Comparison of ENCODE assay signal across 11 cellular contexts in the genomic region with DNA sequence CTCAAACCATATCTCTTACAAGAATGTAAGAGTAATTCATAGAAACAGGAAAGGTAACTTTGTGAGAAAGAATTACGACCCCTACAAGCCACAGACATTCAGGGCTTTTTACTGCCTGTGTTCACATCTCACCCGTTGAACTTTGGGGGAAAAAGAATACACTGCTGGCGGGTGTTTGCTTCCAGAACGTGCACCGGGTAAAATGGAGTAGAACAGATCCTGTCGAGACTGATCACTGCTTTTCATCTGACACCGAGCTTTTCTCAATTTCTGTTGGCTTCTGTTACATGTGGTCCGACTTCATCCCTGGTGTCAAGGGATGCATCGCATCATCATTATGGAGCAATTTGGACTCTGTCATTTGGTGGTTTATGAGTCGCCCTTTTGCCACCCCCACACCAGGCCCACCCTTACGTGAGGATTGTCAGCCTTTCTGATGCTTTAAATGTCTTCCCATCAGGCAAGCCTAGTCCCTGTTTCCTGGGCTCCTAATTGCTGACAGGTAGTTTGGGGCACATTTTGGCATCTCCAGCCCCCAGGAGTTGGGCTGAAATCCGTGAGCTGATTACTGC.
DNase-seq lines count a peak whose midpoint lies in the region; ATAC-seq and TF ChIP-seq lines count a peak whose summit lies in the region.
"Had no signal": no experiment of that assay in that cellular context is flagged by ENCODE, and none has a peak within 500 bp of the region (broad histone marks: within the 10 kb centered on the region; RNA-seq: fewer than 3 reads in every experiment).

No MANE protein-coding gene starts in this region.

- H2BK15ac ChIP-seq in neuronal stem cell (ENCODE audit: low read length) = no peak overlapping the region

- H3K23ac ChIP-seq in neuronal stem cell (ENCODE audit: low read depth, low read length, poor library complexity) = no peak overlapping the region

- CTCF ChIA-PET in CD8-positive, alpha-beta T cell (lab: Charles Lee) = interaction anchor here (0.6 to 3.7 kb wide), 9 partner anchors 10 to 1672 kb away, joined by 3 to 18 read pairs (median 3); no protein-coding TSS in a partner anchor
- CTCF ChIA-PET in T-cell (lab: Charles Lee) = interaction anchor here (0.9 to 2.0 kb wide), 7 partner anchors 24 to 1797 kb away, joined by 3 to 6 read pairs (median 3); partner anchors contain the start of gene PFDN4 (in 1 of the 2)

- no peaks in the 10 kb centered on the region for H3K27me3 Mint-ChIP-seq in CD8-positive, alpha-beta T cell (ENCODE audit: low read depth)
- no peaks in the 10 kb centered on the region for H3K27me3 Mint-ChIP-seq in T-cell
- no peaks in the 10 kb centered on the region for H3K27me3 Mint-ChIP-seq in activated naive CD8-positive, alpha-beta T cell treated with anti-CD3 and anti-CD28 coated beads, Interleukin-2, amount 50 U/mL, for 24 hours

- H3K9me3 Mint-ChIP-seq in CD8-positive, alpha-beta T cell = peaks cover 21% of the 10 kb centered on the region
- peaks cover 5 to 26% (median 8%) of the 10 kb centered on the region in 3 donors for H3K9me3 Mint-ChIP-seq in T-cell
- peaks cover 16% of the 10 kb centered on the region for H3K9me3 Mint-ChIP-seq in activated naive CD8-positive, alpha-beta T cell treated with anti-CD3 and anti-CD28 coated beads, Interleukin-2, amount 50 U/mL, for 24 hours

- H3K27me3 ChIP-seq in CD8-positive, alpha-beta T cell (ENCODE audit: insufficient read depth, low read length) = no peaks in the 10 kb centered on the region
- no peaks in the 10 kb centered on the region for H3K27me3 ChIP-seq in neuronal stem cell (ENCODE audit: control insufficient read depth in 3 of 3, insufficient read depth in 3 of 3, low read depth in 1 of 3, low read length in 3 of 3)
- H3K27me3 ChIP-seq: heart left ventricle, vagina had no signal

- no peak overlapping the region for H3K9ac ChIP-seq in neuronal stem cell (ENCODE audit: low read depth, low read length, poor library complexity)

- WGBS in neuronal stem cell (ENCODE audit: extremely low coverage in 2 of 2, insufficient read length in 2 of 2, insufficient replicate concordance in 1 of 2), 2 donors = no CpG with 5 or more reads among the region's 12 CpGs

- no peak overlapping the region for H2AK5ac ChIP-seq in neuronal stem cell (ENCODE audit: low read depth, low read length)

- H3K18ac ChIP-seq in neuronal stem cell (ENCODE audit: low read length) = no peak overlapping the region

- no peak overlapping the region for H4K8ac ChIP-seq in neuronal stem cell (ENCODE audit: low read depth, low read length)

- peak overlapping the region; percentile 84 for H3K27ac ChIP-seq in CD8-positive, alpha-beta T cell (ENCODE audit: low read depth, low read length)
- H3K27ac ChIP-seq in neuronal stem cell (replicated peaks; ENCODE audit: low read length) = no peak overlapping the region
- H3K27ac ChIP-seq: vagina had no signal

- peak overlapping the region; percentile 94 for H3K27ac Mint-ChIP-seq in CD8-positive, alpha-beta T cell
- H3K27ac Mint-ChIP-seq in T-cell = peak overlapping the region; percentile 99
- peak overlapping the region; percentile 89 for H3K27ac Mint-ChIP-seq in activated naive CD8-positive, alpha-beta T cell treated with anti-CD3 and anti-CD28 coated beads, Interleukin-2, amount 50 U/mL, for 24 hours

- no peak overlapping the region for H4K91ac ChIP-seq in neuronal stem cell (ENCODE audit: low read depth, low read length, poor library complexity)

- no peak overlapping the region for H3K14ac ChIP-seq in neuronal stem cell (ENCODE audit: low read length)

- H3K4ac ChIP-seq in neuronal stem cell (ENCODE audit: low read length) = no peak overlapping the region

- H3K9me3 ChIP-seq in CD8-positive, alpha-beta T cell (ENCODE audit: low read length) = no peaks in the 10 kb centered on the region
- H3K9me3 ChIP-seq in neuronal stem cell (replicated peaks in 1 of 2; ENCODE audit: control insufficient read depth in 2 of 2, insufficient read depth in 1 of 2, low read depth in 1 of 2, low read length in 2 of 2) = no peaks in the 10 kb centered on the region
- H3K9me3 ChIP-seq: vagina had no signal

- POLR2A ChIA-PET in CD8-positive, alpha-beta T cell (lab: Charles Lee) = interaction anchor here (0.8 to 2.3 kb wide), 7 partner anchors 8 to 590 kb away, joined by 3 to 10 read pairs (median 4); no protein-coding TSS in a partner anchor
- POLR2A ChIA-PET in T-cell (lab: Charles Lee) = interaction anchor here (0.6 to 2.0 kb wide), 11 partner anchors 10 to 699 kb away, joined by 3 to 16 read pairs (median 3); no protein-coding TSS in a partner anchor

- H3K79me1 ChIP-seq in neuronal stem cell (ENCODE audit: low read depth, low read length) = no peaks in the 10 kb centered on the region

- no peak overlapping the region for H2AFZ ChIP-seq in neuronal stem cell (ENCODE audit: low read length)

- peak overlapping the region; percentile 15 for H3K4me3 ChIP-seq in CD8-positive, alpha-beta T cell (ENCODE audit: low read depth, low read length)
- H3K4me3 ChIP-seq in neuronal stem cell (ENCODE audit: low read length in 2 of 2) = no peak overlapping the region
- H3K4me3 ChIP-seq: heart left ventricle, vagina had no signal

- intact Hi-C loops in CD8-positive, alpha-beta T cell (cut with DNase I, micrococcal nuclease) = loop anchor here in 1 of 2 experiments (1.0 kb wide), 1 partner anchor 32 kb away; no protein-coding TSS in a partner anchor

- DNase-seq in CD8-positive, alpha-beta T cell = peak in 2 of 7 experiments; percentile 12 to 57
- DNase-seq in T-cell (peak in 8 of 34 experiments; percentile 3 to 20 (median 4)), omental fat pad (ENCODE audit: low spot score) (no peak), GM03348 (ENCODE audit: low spot score) (no peak), NCI-H1694 treated with DMSO at 0.1 percent for 48 hours (lab: John Stamatoyannopoulos, UW) (no peak), neuronal stem cell (ENCODE audit: low spot score) (no peak), NCI-H1105 (lab: John Stamatoyannopoulos, UW) (no peak)
- DNase-seq in activated naive CD8-positive, alpha-beta T cell treated with anti-CD3 and anti-CD28 coated beads, Interleukin-2, amount 50 U/mL, for 24 hours = peak; percentile 20
- DNase-seq: amniotic stem cell, heart left ventricle had no signal

- H2BK120ac ChIP-seq in neuronal stem cell (ENCODE audit: low read depth, low read length) = no peak overlapping the region

- no peak overlapping the region for H2BK12ac ChIP-seq in neuronal stem cell (ENCODE audit: low read length)

- ATAC-seq in CD8-positive, alpha-beta T cell = peak; percentile 24
- peak; percentile 6 to 17 (median 13) for ATAC-seq in T-cell (replicated peaks in 1 of 4)
- ATAC-seq in activated naive CD8-positive, alpha-beta T cell treated with anti-CD3 and anti-CD28 coated beads, Interleukin-2, amount 50 U/mL, for 24 hours = peak; percentile 55
- peak; percentile 53 for ATAC-seq in omental fat pad (ENCODE audit: low FRiP score)

- peaks cover 69% of the 10 kb centered on the region for H3K4me1 Mint-ChIP-seq in CD8-positive, alpha-beta T cell (ENCODE audit: low read depth)
- peaks cover 63 to 79% (median 74%) of the 10 kb centered on the region in 3 donors for H3K4me1 Mint-ChIP-seq in T-cell
- H3K4me1 Mint-ChIP-seq in activated naive CD8-positive, alpha-beta T cell treated with anti-CD3 and anti-CD28 coated beads, Interleukin-2, amount 50 U/mL, for 24 hours = peaks cover 55% of the 10 kb centered on the region

- H3K4me1 ChIP-seq in CD8-positive, alpha-beta T cell (ENCODE audit: insufficient read depth, low read length) = peaks cover 67% of the 10 kb centered on the region
- peaks cover 4 to 6% of the 10 kb centered on the region in 2 donors for H3K4me1 ChIP-seq in neuronal stem cell (ENCODE audit: control insufficient read depth in 2 of 2, insufficient read depth in 1 of 2, low read depth in 1 of 2, low read length in 2 of 2)
- H3K4me1 ChIP-seq: vagina had no signal

- no peak overlapping the region for H2BK5ac ChIP-seq in neuronal stem cell (ENCODE audit: low read length)

- H3K4me3 Mint-ChIP-seq in CD8-positive, alpha-beta T cell = peak overlapping the region; percentile 59
- peak overlapping the region; percentile 65 to 73 (median 71) for H3K4me3 Mint-ChIP-seq in T-cell
- H3K4me3 Mint-ChIP-seq in activated naive CD8-positive, alpha-beta T cell treated with anti-CD3 and anti-CD28 coated beads, Interleukin-2, amount 50 U/mL, for 24 hours = peak overlapping the region; percentile 63

- no peaks in the 10 kb centered on the region for H3K36me3 ChIP-seq in CD8-positive, alpha-beta T cell (ENCODE audit: insufficient read depth, low read length)
- no peaks in the 10 kb centered on the region for H3K36me3 ChIP-seq in neuronal stem cell (replicated peaks in 1 of 2; ENCODE audit: control insufficient read depth in 2 of 2, insufficient read depth in 2 of 2, low read length in 2 of 2)
- H3K36me3 ChIP-seq: heart left ventricle, vagina had no signal

- no peak overlapping the region for H3K4me2 ChIP-seq in neuronal stem cell (ENCODE audit: insufficient read depth, low read length, poor library complexity, severe bottlenecking)

- TF ChIP-seq CTCF in CD8-positive, alpha-beta T cell (IDR thresholded peaks at IDR 0.05) = no peak
- no peak for TF ChIP-seq CTCF in omental fat pad (IDR thresholded peaks at IDR 0.05)

- H3K36me3 Mint-ChIP-seq in CD8-positive, alpha-beta T cell = peaks cover 5% of the 10 kb centered on the region
- peaks cover 14% of the 10 kb centered on the region for H3K36me3 Mint-ChIP-seq in T-cell
- peaks cover 5% of the 10 kb centered on the region for H3K36me3 Mint-ChIP-seq in activated naive CD8-positive, alpha-beta T cell treated with anti-CD3 and anti-CD28 coated beads, Interleukin-2, amount 50 U/mL, for 24 hours (ENCODE audit: low read depth)
